Comparison of ENCODE assay signal across 21 cellular contexts in genomic region chr19:20879501-20879900, GRCh38.
"Had no signal": no experiment of that assay in that cellular context is flagged by ENCODE, and none has a peak within 500 bp of the region (broad histone marks: within the 10 kb centered on the region; RNA-seq: fewer than 3 reads in every experiment).

No MANE protein-coding gene starts in this region.

- DNase-seq: Kasumi-1, MM.1S, NCI-H1092 treated with DMSO at 0.1 percent for 48 hours, NCI-H1436, NCI-H187, NCI-H2029, NCI-H2081 treated with DMSO at 0.1 percent for 48 hours, NCI-H2171, NCI-H226, NCI-H446, NCI-H510A, NCI-H524 treated with DMSO at 0.1 percent for 48 hours, NCI-H69, NCI-H774, SHP77, SK-N-SH had no signal

- H3K4me3 ChIP-seq: K562 had no signal

- H3K27ac ChIP-seq: KMS-11, RWPE1 had no signal

- ATAC-seq: HepG2, K562 had no signal

- H3K4me3 Mint-ChIP-seq: IgD-negative memory B cell had no signal

- H3K27ac Mint-ChIP-seq: IgD-negative memory B cell had no signal

- H3K9me3 ChIP-seq: SK-N-SH had no signal

- H3K36me3 Mint-ChIP-seq: IgD-negative memory B cell had no signal
